ENCODE assay signal across 18 cellular contexts in the genomic region with DNA sequence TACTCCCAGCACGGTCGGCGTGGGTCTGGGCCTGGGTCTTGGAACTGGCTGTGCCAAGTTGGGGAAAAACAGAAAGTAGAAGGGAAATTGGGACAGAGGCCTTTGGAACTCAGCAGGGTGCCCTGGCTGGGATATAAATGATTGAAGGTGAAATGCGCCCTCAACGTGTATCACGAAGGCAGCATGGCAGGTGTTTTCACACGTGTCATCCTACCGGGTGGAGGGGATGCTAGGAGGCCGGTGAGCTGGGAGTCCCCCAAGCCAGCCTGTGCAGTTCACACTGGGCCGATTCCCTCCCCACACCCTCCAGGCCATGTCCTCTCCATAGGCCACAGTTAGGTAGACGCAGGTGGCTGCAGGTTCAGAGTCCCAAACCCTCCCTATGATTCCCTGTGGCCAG. TPM values are rescaled to one million over a fixed set of nuclear protein-coding genes. Genes with fewer than 3 reads are reported as not detected.
DNase-seq lines count a peak whose midpoint lies in the region; ATAC-seq and TF ChIP-seq lines count a peak whose summit lies in the region.
"Had no signal": no experiment of that assay in that cellular context is flagged by ENCODE, and none has a peak within 500 bp of the region (broad histone marks: within the 10 kb centered on the region; RNA-seq: fewer than 3 reads in every experiment).

No MANE protein-coding gene starts in this region.

- no peaks in the 10 kb centered on the region for H3K27me3 ChIP-seq in spleen (replicated peaks in 1 of 7)

- H3K9me3 Mint-ChIP-seq in activated naive CD4-positive, alpha-beta T cell treated with anti-CD3 and anti-CD28 coated beads, Interleukin-2, amount 10 ng/mL, durations not matched to agents 7 days and 5 days: no peaks in the 10 kb centered on the region
- no peaks in the 10 kb centered on the region for H3K9me3 Mint-ChIP-seq in activated naive CD4-positive, alpha-beta T cell treated with anti-CD3 and anti-CD28 coated beads, Interleukin-2, amount 50 U/mL, for 72 hours
- H3K9me3 Mint-ChIP-seq: CD4-positive, alpha-beta memory T cell had no signal

- H3K27ac ChIP-seq in RWPE1 (peak overlapping the region; percentile 87; the same call in 1 of the 2 replicates), spleen (peak overlapping the region in 7 of 8 donors; percentile 49 to 98 (median 84))
- H3K27ac ChIP-seq: A549, GM23248 had no signal

- H3K36me3 ChIP-seq in spleen: peaks cover 11 to 80% (median 69%) of the 10 kb centered on the region in 6 donors

- CTCF ChIA-PET in activated naive CD4-positive, alpha-beta T cell treated with anti-CD3 and anti-CD28 coated beads, Interleukin-2, amount 10 ng/mL, durations not matched to agents 7 days and 5 days (lab: Charles Lee): no interaction called here
- CTCF ChIA-PET in RWPE1 (lab: Yijun Ruan, JAX): no interaction called here

- no peak overlapping the region for H3K4me3 ChIP-seq in spleen
- H3K4me3 ChIP-seq: A549, GM23248 had no signal

- H3K4me1 Mint-ChIP-seq in activated naive CD4-positive, alpha-beta T cell treated with anti-CD3 and anti-CD28 coated beads, Interleukin-2, amount 10 ng/mL, durations not matched to agents 7 days and 5 days: peaks cover 26% of the 10 kb centered on the region

- no peaks in the 10 kb centered on the region for H3K9me3 ChIP-seq in spleen
- H3K9me3 ChIP-seq: A549 had no signal

- H3K4me1 ChIP-seq in spleen: peaks cover 3 to 100% (median 66%) of the 10 kb centered on the region in 6 donors

- TF ChIP-seq CTCF in RWPE1 (conservative IDR thresholded peaks at IDR 0.05; ENCODE audit: low read depth) (no peak), spleen (IDR thresholded peaks at IDR 0.05 in 8 of 11, conservative IDR thresholded peaks at IDR 0.05 in 3 of 11) (no peak)

- WGBS in spleen, 5 donors: 91 to 96% (median 94%) methylated on average over 11 of the region's 11 CpGs

- no peak for DNase-seq in activated naive CD4-positive, alpha-beta T cell treated with anti-CD3 and anti-CD28 coated beads, Interleukin-2, amount 10 ng/mL, durations not matched to agents 7 days and 5 days
- DNase-seq in activated naive CD4-positive, alpha-beta T cell treated with anti-CD3 and anti-CD28 coated beads, Interleukin-2, amount 50 U/mL, for 72 hours (ENCODE audit: low spot score in 2 of 2): no peak
- DNase-seq in RWPE1 (ENCODE audit: low spot score): no peak
- DNase-seq in spleen: no peak
- DNase-seq: 8988T; C1 segment of cervical spinal cord; CD4-positive, alpha-beta memory T cell; COR-L47; DMS153; DND-41; GM23248; H7; HCEC 1CT had no signal

- ATAC-seq in activated naive CD4-positive, alpha-beta T cell treated with anti-CD3 and anti-CD28 coated beads, Interleukin-2, amount 50 U/mL, for 72 hours: no peak
- ATAC-seq in GM21367 (IDR thresholded peaks at IDR 0.05; ENCODE audit: unreplicated experiment) (no peak), HG03159 (IDR thresholded peaks at IDR 0.05; ENCODE audit: unreplicated experiment) (no peak)
- ATAC-seq: A549 had no signal

- intact Hi-C loops in spleen (cut with DNase I; ENCODE audit: low total_unique reads): no loop called here

- no peak for TF ChIP-seq POLR2A in spleen (IDR thresholded peaks at IDR 0.05)

- POLR2A ChIA-PET in RWPE1 (lab: Yijun Ruan, JAX; ENCODE audit: low non-redundant PET): no interaction called here

- no peak overlapping the region for H3K4me3 Mint-ChIP-seq in activated naive CD4-positive, alpha-beta T cell treated with anti-CD3 and anti-CD28 coated beads, Interleukin-2, amount 10 ng/mL, durations not matched to agents 7 days and 5 days
- H3K4me3 Mint-ChIP-seq: CD4-positive, alpha-beta memory T cell had no signal

- H3K36me3 Mint-ChIP-seq in activated naive CD4-positive, alpha-beta T cell treated with anti-CD3 and anti-CD28 coated beads, Interleukin-2, amount 10 ng/mL, durations not matched to agents 7 days and 5 days: peaks cover 26% of the 10 kb centered on the region
- peaks cover 0 to 13% of the 10 kb centered on the region in 2 donors for H3K36me3 Mint-ChIP-seq in activated naive CD4-positive, alpha-beta T cell treated with anti-CD3 and anti-CD28 coated beads, Interleukin-2, amount 50 U/mL, for 72 hours

- H3K27me3 Mint-ChIP-seq in activated naive CD4-positive, alpha-beta T cell treated with anti-CD3 and anti-CD28 coated beads, Interleukin-2, amount 10 ng/mL, durations not matched to agents 7 days and 5 days: no peaks in the 10 kb centered on the region
- H3K27me3 Mint-ChIP-seq: CD4-positive, alpha-beta memory T cell had no signal

- peak overlapping the region; percentile 55 for H3K27ac Mint-ChIP-seq in activated naive CD4-positive, alpha-beta T cell treated with anti-CD3 and anti-CD28 coated beads, Interleukin-2, amount 10 ng/mL, durations not matched to agents 7 days and 5 days
- H3K27ac Mint-ChIP-seq in activated naive CD4-positive, alpha-beta T cell treated with anti-CD3 and anti-CD28 coated beads, Interleukin-2, amount 50 U/mL, for 72 hours: no peak overlapping the region

RNA-seq across cellular contexts. Expression of a gene that starts 6.0 kb away (rescaled TPM):
- 10 to 100 TPM; 25.7 to 26.2 TPM for total RNA-seq in activated naive CD4-positive, alpha-beta T cell treated with anti-CD3 and anti-CD28 coated beads, Interleukin-2, amount 50 U/mL, for 72 hours
- 100 to 1,000 TPM in 4 of 7 donors, 10 to 100 TPM in 3; 83.8 to 154 (median 108) TPM for total RNA-seq in spleen
- 10 to 100 TPM; 15.2 to 34.2 (median 16.3) TPM for polyA plus RNA-seq in spleen

RNA-seq across cellular contexts. Expression of a gene that starts 6.2 kb away (rescaled TPM):
- 10 to 100 TPM; 16.4 to 16.8 TPM for total RNA-seq in activated naive CD4-positive, alpha-beta T cell treated with anti-CD3 and anti-CD28 coated beads, Interleukin-2, amount 50 U/mL, for 72 hours
- total RNA-seq in spleen: 10 to 100 TPM; 28.4 to 52.2 (median 31.1) TPM
- 10 to 100 TPM; 46.8 to 52.8 (median 52.1) TPM for polyA plus RNA-seq in spleen

RNA-seq across cellular contexts. Expression of a gene that starts 15.8 kb away (rescaled TPM):
- total RNA-seq in activated naive CD4-positive, alpha-beta T cell treated with anti-CD3 and anti-CD28 coated beads, Interleukin-2, amount 50 U/mL, for 72 hours: 10 to 100 TPM; 62.2 to 83.4 TPM
- 10 to 100 TPM; 45.6 to 62.6 (median 49.0) TPM for total RNA-seq in spleen
- polyA plus RNA-seq in spleen: 10 to 100 TPM; 27.8 to 47.1 (median 38.7) TPM

RNA-seq across cellular contexts. Expression of a gene that starts 22.5 kb away (rescaled TPM):
- total RNA-seq in activated naive CD4-positive, alpha-beta T cell treated with anti-CD3 and anti-CD28 coated beads, Interleukin-2, amount 50 U/mL, for 72 hours: 10 to 100 TPM; 24.5 to 31.1 TPM
- 1 to 10 TPM; 3.1 to 7.3 (median 5.8) TPM for total RNA-seq in spleen
- polyA plus RNA-seq in spleen: 1 to 10 TPM; 1.5 to 3.2 (median 2.0) TPM

RNA-seq across cellular contexts. Expression of a gene that starts 23.5 kb away (rescaled TPM):
- not detected for total RNA-seq in activated naive CD4-positive, alpha-beta T cell treated with anti-CD3 and anti-CD28 coated beads, Interleukin-2, amount 50 U/mL, for 72 hours
- total RNA-seq in spleen: not detected
- not detected for polyA plus RNA-seq in spleen
- total RNA-seq: CD4-positive, alpha-beta memory T cell; GM23248; H1; H7 had no signal
- polyA plus RNA-seq: A549; BJ; CD4-positive, alpha-beta memory T cell; GM23248; H1 had no signal
